16 cellular contexts compared by ENCODE assay signal in genomic region chr18:42545825-42546224, GRCh38.
DNase-seq lines count a peak whose midpoint lies in the region; ATAC-seq and TF ChIP-seq lines count a peak whose summit lies in the region.
"Had no signal": no experiment of that assay in that cellular context is flagged by ENCODE, and none has a peak within 500 bp of the region (broad histone marks: within the 10 kb centered on the region; RNA-seq: fewer than 3 reads in every experiment).

No MANE protein-coding gene starts in this region.

- no peak for ATAC-seq in stimulated activated naive CD8-positive, alpha-beta T cell treated with anti-CD3 and anti-CD28 coated beads, Interleukin-15, amount 100 ng/mL, for 72 hours
- ATAC-seq in HG03025 (IDR thresholded peaks at IDR 0.05; ENCODE audit: low FRiP score, unreplicated experiment) = no peak
- ATAC-seq in GM21526 (IDR thresholded peaks at IDR 0.05; ENCODE audit: low FRiP score, unreplicated experiment) = no peak

- no peak overlapping the region for H3K9ac ChIP-seq in fibroblast of lung (ENCODE audit: insufficient read depth, low read length)
- H3K9ac ChIP-seq: parathyroid adenoma had no signal

- H3K4me1 ChIP-seq in fibroblast of lung (ENCODE audit: control insufficient read depth, extremely low read depth, insufficient read depth, low read length) = no peaks in the 10 kb centered on the region
- H3K4me1 ChIP-seq: parathyroid adenoma, spleen had no signal

- H3K27ac Mint-ChIP-seq in stimulated activated naive CD8-positive, alpha-beta T cell treated with anti-CD3 and anti-CD28 coated beads, Interleukin-15, amount 100 ng/mL, for 72 hours = no peak overlapping the region

- H4K20me1 ChIP-seq in fibroblast of lung (ENCODE audit: control insufficient read depth, extremely low read depth, insufficient read depth, low read length) = no peaks in the 10 kb centered on the region

- no peak overlapping the region for H3K4me2 ChIP-seq in fibroblast of lung (ENCODE audit: extremely low read depth, insufficient read depth, low read length)
- H3K4me2 ChIP-seq: PC-9 had no signal

- no peak overlapping the region for H3K4me3 ChIP-seq in fibroblast of lung (replicated peaks in 1 of 4; ENCODE audit: control extremely low read depth in 1 of 4, insufficient read depth in 1 of 4, low read depth in 3 of 4, low read length in 4 of 4)
- H3K4me3 ChIP-seq: PC-9, spleen had no signal

- H3K36me3 ChIP-seq in fibroblast of lung (ENCODE audit: control insufficient read depth, insufficient read depth, low read length) = no peaks in the 10 kb centered on the region
- H3K36me3 ChIP-seq: spleen had no signal

- H3K27me3 ChIP-seq in fibroblast of lung (ENCODE audit: control insufficient read depth, insufficient read depth, low read length) = no peaks in the 10 kb centered on the region
- H3K27me3 ChIP-seq: spleen had no signal

- DNase-seq in A172 (ENCODE audit: low spot score) (peak; percentile 68), HCEC 1CT (peak; percentile 10), SK-MEL-5 (ENCODE audit: low read depth, low spot score) (peak; percentile 16), fibroblast of lung (ENCODE audit: low read depth in 2 of 2) (peak; percentile 23 to 88), iPS-NIHi11 (ENCODE audit: low spot score) (no peak)
- DNase-seq in stimulated activated naive CD8-positive, alpha-beta T cell treated with anti-CD3 and anti-CD28 coated beads, Interleukin-15, amount 100 ng/mL, for 72 hours = no peak
- DNase-seq: activated CD4-positive, alpha-beta T cell treated with anti-CD3 and anti-CD28 coated beads for 4 hours; activated T-cell treated with anti-CD3 and anti-CD28 coated beads, Interleukin-2, amount 50 U/mL, for 1 hour; kidney; NCI-H1417 treated with DMSO at 0.1 percent for 48 hours; PC-9; spleen; T-helper 2 cell had no signal

- H3K4me3 Mint-ChIP-seq in stimulated activated naive CD8-positive, alpha-beta T cell treated with anti-CD3 and anti-CD28 coated beads, Interleukin-15, amount 100 ng/mL, for 72 hours = no peak overlapping the region

- in situ Hi-C loops in SK-MEL-5 (cut with HindIII; ENCODE audit: low pct_unique_long_range_greater_than_20kb, low sequenced_read_pairs) = no loop called here

- no peaks in the 10 kb centered on the region for H3K27me3 Mint-ChIP-seq in stimulated activated naive CD8-positive, alpha-beta T cell treated with anti-CD3 and anti-CD28 coated beads, Interleukin-15, amount 100 ng/mL, for 72 hours

- H3K4me1 Mint-ChIP-seq in stimulated activated naive CD8-positive, alpha-beta T cell treated with anti-CD3 and anti-CD28 coated beads, Interleukin-15, amount 100 ng/mL, for 72 hours = no peaks in the 10 kb centered on the region

- TF ChIP-seq CTCF in fibroblast of lung (conservative IDR thresholded peaks at IDR 0.05 in 1 of 2, IDR thresholded peaks at IDR 0.05 in 1 of 2; ENCODE audit: low read depth in 1 of 2, low read length in 2 of 2) = no peak

- H3K9me3 Mint-ChIP-seq in stimulated activated naive CD8-positive, alpha-beta T cell treated with anti-CD3 and anti-CD28 coated beads, Interleukin-15, amount 100 ng/mL, for 72 hours = peaks cover 0 to 8% of the 10 kb centered on the region in 2 donors

- H3K27ac ChIP-seq in fibroblast of lung (ENCODE audit: insufficient read depth, low read length) = no peak overlapping the region
- H3K27ac ChIP-seq: parathyroid adenoma, PC-9, spleen had no signal

- no peaks in the 10 kb centered on the region for H3K79me2 ChIP-seq in fibroblast of lung (ENCODE audit: control insufficient read depth, insufficient read depth, low read length)
- H3K79me2 ChIP-seq: parathyroid adenoma had no signal

- no peaks in the 10 kb centered on the region for H3K9me3 ChIP-seq in fibroblast of lung (ENCODE audit: control insufficient read depth, insufficient read depth, low read depth, low read length)
- H3K9me3 ChIP-seq: spleen had no signal

- H2AFZ ChIP-seq in fibroblast of lung (ENCODE audit: low read length) = no peak overlapping the region
- H2AFZ ChIP-seq: parathyroid adenoma, PC-9 had no signal

Comparison
In these comparisons a context has a peak if more than half of its experiments do, and no peak if none do; other contexts are left out.
1. DNase-seq: peak in A172 (single experiment), HCEC 1CT (single experiment), SK-MEL-5 (single experiment) and fibroblast of lung (2 of 2); none in stimulated activated naive CD8-positive, alpha-beta T cell treated with anti-CD3 and anti-CD28 coated beads, Interleukin-15, amount 100 ng/mL, for 72 hours (0 of 2) and iPS-NIHi11 (single experiment).